ENCODE assay signal across 8 cellular contexts in genomic region chr17:64306850-64307463, GRCh38. TPM values are rescaled to one million over a fixed set of nuclear protein-coding genes. Genes with fewer than 3 reads are reported as not detected.
DNase-seq lines count a peak whose midpoint lies in the region; ATAC-seq and TF ChIP-seq lines count a peak whose summit lies in the region.

No MANE protein-coding gene starts in this region.

- intact Hi-C loops in mucosa of descending colon (cut with DNase I, micrococcal nuclease): no loop called here

- 58 to 63% methylated on average over 8 to 11 of the region's 11 CpGs for WGBS in endodermal cell (ENCODE audit: insufficient coverage in 1 of 2, insufficient read length in 1 of 2), 2 experiments

- H3K4me1 Mint-ChIP-seq in endodermal cell: peaks cover 4% of the 10 kb centered on the region

- H3K27me3 ChIP-seq in endodermal cell (ENCODE audit: control insufficient read depth, insufficient read depth, low read length, poor library complexity, severe bottlenecking): no peaks in the 10 kb centered on the region

- H3K27ac Mint-ChIP-seq in endodermal cell: no peak overlapping the region

- no peaks in the 10 kb centered on the region for H3K9me3 Mint-ChIP-seq in endodermal cell

- H3K4me1 ChIP-seq in endodermal cell (ENCODE audit: control insufficient read depth, insufficient read depth, low read length): no peaks in the 10 kb centered on the region
- H3K4me1 ChIP-seq in mucosa of descending colon (ENCODE audit: low read depth): no peaks in the 10 kb centered on the region

- H3K9ac ChIP-seq in endodermal cell (ENCODE audit: extremely low read depth, low read length, poor library complexity, severe bottlenecking): no peak overlapping the region

- H3K27ac ChIP-seq in endodermal cell (ENCODE audit: low read depth, low read length): no peak overlapping the region

- peak; percentile 67 for TF ChIP-seq CTCF in AG09309 (IDR thresholded peaks at IDR 0.05; ENCODE audit: control insufficient read depth, insufficient read depth, low read depth, low read length, missing control alignments)
- peak; percentile 93 for TF ChIP-seq CTCF in endodermal cell (conservative IDR thresholded peaks at IDR 0.05)
- TF ChIP-seq CTCF in mucosa of descending colon (IDR thresholded peaks at IDR 0.05): peak; percentile 77

- H3K36me3 Mint-ChIP-seq in endodermal cell (ENCODE audit: low read depth): no peaks in the 10 kb centered on the region

- no peaks in the 10 kb centered on the region for H3K27me3 Mint-ChIP-seq in endodermal cell (ENCODE audit: insufficient read depth)

- no peak overlapping the region for H3K4me3 ChIP-seq in AG09309 (ENCODE audit: control insufficient read depth, low read depth, low read length)
- no peak overlapping the region for H3K4me3 ChIP-seq in endodermal cell (ENCODE audit: low read length)
- no peak overlapping the region for H3K4me3 ChIP-seq in mucosa of descending colon

- ATAC-seq in mucosa of descending colon (peak; percentile 66), GM18868 (IDR thresholded peaks at IDR 0.05; ENCODE audit: unreplicated experiment) (no peak)

- H3K36me3 ChIP-seq in endodermal cell (ENCODE audit: control insufficient read depth, insufficient read depth, low read length) (no peaks in the 10 kb centered on the region), mucosa of descending colon (ENCODE audit: low read depth) (no peaks in the 10 kb centered on the region)

- H3K4me3 Mint-ChIP-seq in endodermal cell: no peak overlapping the region

- DNase-seq in AG09309 (ENCODE audit: low read depth): peak; percentile 44
- peak; percentile 53 for DNase-seq in GM19240 (ENCODE audit: insufficient read length, low spot score)
- DNase-seq in NCI-H526 (lab: John Stamatoyannopoulos, UW): peak; percentile 23 to 57
- DNase-seq in activated CD4-positive, alpha-beta T cell treated with anti-CD3 and anti-CD28 coated beads, Interleukin-2, amount 50 U/mL, for 48 hours: peak; percentile 66 to 72
- DNase-seq in endodermal cell: peak; percentile 91
- peak; percentile 51 to 80 (median 66) for DNase-seq in mucosa of descending colon
- peak; percentile 75 for DNase-seq in stimulated activated CD8-positive, alpha-beta memory T cell treated with anti-CD3 and anti-CD28 coated beads, Interleukin-4, amount 100 ng/mL, for 48 hours

- H3K9me3 ChIP-seq in endodermal cell (ENCODE audit: control insufficient read depth, low read length): no peaks in the 10 kb centered on the region
- no peaks in the 10 kb centered on the region for H3K9me3 ChIP-seq in mucosa of descending colon

RNA-seq across cellular contexts. Expression of gene TEX2, which starts 43.9 kb away (rescaled TPM):
- total RNA-seq in endodermal cell (10 to 100 TPM; 11.6 to 13.1 TPM), mucosa of descending colon (10 to 100 TPM; 27.5 to 38.5 (median 30.2) TPM)
- 11.5 TPM for polyA plus RNA-seq in endodermal cell (2013, experiment 1 of 2)
- polyA plus RNA-seq in endodermal cell (2013, experiment 2 of 2): 9.5 TPM

Comparison
In these comparisons a context has a peak if more than half of its experiments do, and no peak if none do; other contexts are left out.
1. DNase-seq: peak in every context shown above with its lines; median percentile 91 in endodermal cell; 75 in stimulated activated CD8-positive, alpha-beta memory T cell treated with anti-CD3 and anti-CD28 coated beads, Interleukin-4, amount 100 ng/mL, for 48 hours; 69 in activated CD4-positive, alpha-beta T cell treated with anti-CD3 and anti-CD28 coated beads, Interleukin-2, amount 50 U/mL, for 48 hours; 66 in mucosa of descending colon; 53 in GM19240; 44 in AG09309; 40 in NCI-H526.